In genomic region chr13:45441633-45442032, GRCh38 we compare ENCODE assay signal across 8 cellular contexts. TPM values are rescaled to one million over a fixed set of nuclear protein-coding genes. Genes with fewer than 3 reads are reported as not detected.
DNase-seq lines count a peak whose midpoint lies in the region; ATAC-seq and TF ChIP-seq lines count a peak whose summit lies in the region.

No MANE protein-coding gene starts in this region.

- ATAC-seq in GM19463 (IDR thresholded peaks at IDR 0.05; ENCODE audit: unreplicated experiment): peak; percentile 70
- ATAC-seq in PC-3: peak; percentile 85
- ATAC-seq in foreskin keratinocyte: peak; percentile 83
- ATAC-seq in GM21515 (IDR thresholded peaks at IDR 0.05; ENCODE audit: unreplicated experiment): no peak

- 0 out of 2 replicates have a peak overlapping the region, but pooled peaks have one; percentile 20 for H3K4me2 ChIP-seq in PC-3 (ENCODE audit: low read length)

- BruUV-seq in PC-3 (replicated peaks; lab: Mats Ljungman, UMichigan): no TSS peak

- no peaks in the 10 kb centered on the region for H4K20me1 ChIP-seq in PC-3 (ENCODE audit: low read length)

- H3K36me3 ChIP-seq in PC-3 (ENCODE audit: low read depth, low read length): no peaks in the 10 kb centered on the region

- no peaks in the 10 kb centered on the region; the same call in 1 of the 2 replicates for H3K4me1 ChIP-seq in PC-3 (ENCODE audit: insufficient read depth, low read length)
- peaks cover 8% of the 10 kb centered on the region for H3K4me1 ChIP-seq in foreskin keratinocyte

- CTCF ChIA-PET in PC-3 (lab: Charles Lee): no interaction called here

- no peaks in the 10 kb centered on the region for H3K27me3 ChIP-seq in PC-3 (ENCODE audit: low read length)
- H3K27me3 ChIP-seq in foreskin keratinocyte: no peaks in the 10 kb centered on the region

- intact Hi-C loops in PC-3 (cut with micrococcal nuclease): no loop called here

- no peaks in the 10 kb centered on the region for H3F3A ChIP-seq in PC-3 (ENCODE audit: low read length, unreplicated experiment)

- H3K9ac ChIP-seq in PC-3 (ENCODE audit: low read length): no peak overlapping the region

- no peak overlapping the region for H3K27ac ChIP-seq in PC-3 (ENCODE audit: low read length)
- no peak overlapping the region for H3K27ac ChIP-seq in foreskin keratinocyte

- DNase-seq in AG09319 (ENCODE audit: extremely low read depth, low read depth) (no peak), PC-3 (peak; percentile 54), foreskin keratinocyte (peak; percentile 55 to 74), occipital lobe (lab: John Stamatoyannopoulos, UW) (no peak), T-helper 9 cell (no peak)
- no peak for DNase-seq in activated CD4-positive, CD25-positive, alpha-beta regulatory T cell (lab: John Stamatoyannopoulos, UW)

- peak; percentile 17 for TF ChIP-seq CTCF in AG09319 (IDR thresholded peaks at IDR 0.05; ENCODE audit: low read depth, low read length)
- TF ChIP-seq CTCF in PC-3 (conservative IDR thresholded peaks at IDR 0.05; ENCODE audit: low read depth, low read length): peak; percentile 38
- peak; percentile 74 for TF ChIP-seq CTCF in foreskin keratinocyte (conservative IDR thresholded peaks at IDR 0.05)

- 0 out of 2 replicates have a peak overlapping the region, but pooled peaks have one; percentile 28 for H2AFZ ChIP-seq in PC-3 (ENCODE audit: low read length)

- no peak overlapping the region for H3K4me3 ChIP-seq in PC-3 (ENCODE audit: low read length)

- H3K79me2 ChIP-seq in PC-3 (ENCODE audit: low read length): no peaks in the 10 kb centered on the region

- no peaks in the 10 kb centered on the region for H3K9me3 ChIP-seq in PC-3 (ENCODE audit: low read length)

- H3K9me2 ChIP-seq in PC-3 (replicated peaks; ENCODE audit: low read length): no peaks in the 10 kb centered on the region

- POLR2A ChIA-PET in PC-3 (lab: Charles Lee; ENCODE audit: unreplicated experiment): no interaction called here

RNA-seq across cellular contexts. Expression of gene COG3, which starts 23.1 kb away (rescaled TPM):
- total RNA-seq in PC-3 (2014; rRNA removed) (28.8 and 30.8 TPM in 2 replicates), foreskin keratinocyte (21.7 and 25.7 TPM in 2 replicates), occipital lobe (52.6 TPM)
- polyA plus RNA-seq in foreskin keratinocyte: 11.6 and 12.1 TPM in 2 replicates

RNA-seq across cellular contexts. Expression of gene SLC25A30, which starts 23.5 kb away (rescaled TPM):
- total RNA-seq in PC-3 (2014; rRNA removed): 8.0 and 19.5 TPM in 2 replicates
- 23.0 and 25.3 TPM in 2 replicates for total RNA-seq in foreskin keratinocyte
- polyA plus RNA-seq in foreskin keratinocyte: 6.5 and 9.0 TPM in 2 replicates
- total RNA-seq in occipital lobe: 11.2 TPM

Comparison
In these comparisons a context has a peak if more than half of its experiments do, and no peak if none do; other contexts are left out.
1. DNase-seq: peak in PC-3 (single experiment) and foreskin keratinocyte (2 of 2); none in AG09319 (single experiment), occipital lobe (single experiment), T-helper 9 cell (single experiment) and activated CD4-positive, CD25-positive, alpha-beta regulatory T cell (0 of 4).
2. CTCF ChIP-seq: peak in every context shown above with its lines; median percentile 74 in foreskin keratinocyte; 38 in PC-3; 17 in AG09319.